In the genomic region with DNA sequence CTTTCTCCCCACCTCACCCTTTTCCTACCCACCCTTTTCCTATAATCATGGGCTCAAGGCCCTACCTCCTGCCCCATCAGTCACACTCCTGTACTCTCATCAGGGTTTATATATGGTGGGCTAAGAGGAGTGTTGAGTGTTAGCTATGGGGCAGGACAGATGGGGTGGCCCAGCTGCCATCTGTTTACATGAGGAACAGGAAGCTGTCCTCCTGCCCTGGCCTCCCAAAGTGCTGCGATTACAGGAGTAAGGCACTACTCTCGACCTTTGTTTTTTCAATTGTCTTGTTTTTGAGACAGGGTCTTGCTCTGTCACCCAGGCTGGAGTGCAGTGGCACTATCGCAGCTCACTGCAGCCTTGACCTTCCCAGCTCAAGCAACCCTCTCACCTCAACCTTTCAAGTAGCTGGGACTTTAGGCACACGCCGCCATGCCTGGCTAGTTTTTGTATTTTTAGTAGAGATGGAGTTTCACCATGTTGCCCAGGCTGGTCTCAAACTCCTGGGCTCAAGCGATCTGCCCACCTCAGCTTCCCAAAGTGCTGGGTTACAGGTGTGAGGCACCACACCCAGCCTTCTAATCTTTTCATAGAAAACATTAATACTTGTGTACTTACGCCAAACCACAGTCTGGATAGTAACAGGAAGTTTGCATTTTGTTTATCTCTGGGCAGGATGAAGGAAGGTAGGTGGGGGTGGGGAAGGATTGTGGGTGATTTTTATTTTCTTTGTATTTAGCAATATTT, we compare ENCODE assay signal across 12 cellular contexts. TPM values are rescaled to one million over a fixed set of nuclear protein-coding genes. Genes with fewer than 3 reads are reported as not detected.
DNase-seq lines count a peak whose midpoint lies in the region; ATAC-seq, FAIRE-seq and TF ChIP-seq lines count a peak whose summit lies in the region.
"Had no signal": no experiment of that assay in that cellular context is flagged by ENCODE, and none has a peak within 500 bp of the region (broad histone marks: within the 10 kb centered on the region; RNA-seq: fewer than 3 reads in every experiment).

No MANE protein-coding gene starts in this region.

- H2BK120ac ChIP-seq in mesendoderm (ENCODE audit: low read depth, low read length) = no peak overlapping the region

- no peak overlapping the region for H4K8ac ChIP-seq in mesendoderm (ENCODE audit: low read depth, low read length)

- H3K18ac ChIP-seq in mesendoderm (ENCODE audit: low read length) = no peak overlapping the region

- peak overlapping the region; percentile 85 for H3K27ac Mint-ChIP-seq in stimulated activated naive CD8-positive, alpha-beta T cell treated with anti-CD3 and anti-CD28 coated beads, Interleukin-15, Interleukin-2, amounts not matched to agents 100 ng/mL and 50 ng/mL, for 24 hours
- peak overlapping the region; percentile 100 for H3K27ac Mint-ChIP-seq in T-helper 17 cell

- no peak overlapping the region for H3K4ac ChIP-seq in mesendoderm (ENCODE audit: low read depth, low read length)

- no peak overlapping the region for H2AK5ac ChIP-seq in mesendoderm (ENCODE audit: low read length)

- no peak for FAIRE-seq in kidney (lab: Jason Lieb, UNC)

- no peak overlapping the region for H4K5ac ChIP-seq in mesendoderm (ENCODE audit: low read length)

- ATAC-seq in stimulated activated naive CD8-positive, alpha-beta T cell treated with anti-CD3 and anti-CD28 coated beads, Interleukin-15, Interleukin-2, amounts not matched to agents 100 U/mL and 50 U/mL, for 24 hours = no peak
- peak; percentile 7 for ATAC-seq in T-helper 17 cell

- H3K4me1 ChIP-seq in kidney (ENCODE audit: control insufficient read depth in 1 of 2, insufficient read depth in 1 of 2, low read depth in 1 of 2, low read length in 2 of 2) (peaks cover 6 to 32% of the 10 kb centered on the region in 2 donors), mesendoderm (ENCODE audit: control insufficient read depth, low read depth, low read length) (no peaks in the 10 kb centered on the region)

- no peak overlapping the region for H3K4me2 ChIP-seq in mesendoderm (ENCODE audit: low read length)

- H2BK5ac ChIP-seq in mesendoderm (ENCODE audit: low read length) = no peak overlapping the region

- H3K23ac ChIP-seq in mesendoderm (ENCODE audit: low read length) = no peak overlapping the region

- peaks cover 60% of the 10 kb centered on the region for H3K27me3 ChIP-seq in mesendoderm (ENCODE audit: insufficient read depth, low read length, poor library complexity)

- H3K4me3 Mint-ChIP-seq in stimulated activated naive CD8-positive, alpha-beta T cell treated with anti-CD3 and anti-CD28 coated beads, Interleukin-15, Interleukin-2, amounts not matched to agents 100 ng/mL and 50 ng/mL, for 24 hours = peak overlapping the region; percentile 90
- H3K4me3 Mint-ChIP-seq in T-helper 17 cell = peak overlapping the region; percentile 94

- no peaks in the 10 kb centered on the region for H3K36me3 Mint-ChIP-seq in stimulated activated naive CD8-positive, alpha-beta T cell treated with anti-CD3 and anti-CD28 coated beads, Interleukin-15, Interleukin-2, amounts not matched to agents 100 ng/mL and 50 ng/mL, for 24 hours (ENCODE audit: low read depth)
- no peaks in the 10 kb centered on the region for H3K36me3 Mint-ChIP-seq in T-helper 17 cell (ENCODE audit: low read depth)

- H2BK15ac ChIP-seq in mesendoderm (replicated peaks; ENCODE audit: low read depth) = no peak overlapping the region

- no peak overlapping the region for H3K56ac ChIP-seq in mesendoderm (ENCODE audit: low read length)

- H3K79me1 ChIP-seq in mesendoderm (ENCODE audit: low read length) = no peaks in the 10 kb centered on the region

- H3K27ac ChIP-seq in kidney (ENCODE audit: low read depth in 2 of 2, low read length in 2 of 2) (no peak overlapping the region), mesendoderm (ENCODE audit: low read depth, low read length) (no peak overlapping the region)

- H3K79me2 ChIP-seq in mesendoderm (ENCODE audit: control insufficient read depth, insufficient read depth, low read length) = no peaks in the 10 kb centered on the region

- TF ChIP-seq CTCF in kidney (IDR thresholded peaks at IDR 0.05; ENCODE audit: borderline replicate concordance, extremely low read depth, insufficient read depth) = no peak

- peaks cover 62% of the 10 kb centered on the region for H3K4me1 Mint-ChIP-seq in stimulated activated naive CD8-positive, alpha-beta T cell treated with anti-CD3 and anti-CD28 coated beads, Interleukin-15, Interleukin-2, amounts not matched to agents 100 ng/mL and 50 ng/mL, for 24 hours (ENCODE audit: low read depth)
- H3K4me1 Mint-ChIP-seq in T-helper 17 cell = peaks cover 49% of the 10 kb centered on the region

- no CpG with 5 or more reads among the region's 7 CpGs for WGBS in mesendoderm (ENCODE audit: extremely low coverage, insufficient coverage, low lambda C conversion rate)

- peaks cover 18% of the 10 kb centered on the region for H3K27me3 Mint-ChIP-seq in stimulated activated naive CD8-positive, alpha-beta T cell treated with anti-CD3 and anti-CD28 coated beads, Interleukin-15, Interleukin-2, amounts not matched to agents 100 ng/mL and 50 ng/mL, for 24 hours
- H3K27me3 Mint-ChIP-seq in T-helper 17 cell = no peaks in the 10 kb centered on the region

- no peak for DNase-seq in stimulated activated naive CD8-positive, alpha-beta T cell treated with anti-CD3 and anti-CD28 coated beads, Interleukin-15, Interleukin-2, amounts not matched to agents 100 U/mL and 50 U/mL, for 24 hours
- no peak for DNase-seq in T-helper 17 cell
- DNase-seq in kidney = peak; percentile 40
- DNase-seq in NCI-H1092 treated with DMSO at 0.1 percent for 48 hours (lab: John Stamatoyannopoulos, UW) = no peak
- no peak for DNase-seq in NCI-H128 (lab: John Stamatoyannopoulos, UW; ENCODE audit: unreplicated experiment)
- no peak for DNase-seq in mesendoderm
- no peak for DNase-seq in EL
- DNase-seq: C1 segment of cervical spinal cord, dermis blood vessel endothelial cell, head of caudate nucleus, KBM-7 had no signal

- intact Hi-C loops in kidney (cut with DNase I) = no loop called here

- H3K9me3 Mint-ChIP-seq in stimulated activated naive CD8-positive, alpha-beta T cell treated with anti-CD3 and anti-CD28 coated beads, Interleukin-15, Interleukin-2, amounts not matched to agents 100 ng/mL and 50 ng/mL, for 24 hours = no peaks in the 10 kb centered on the region

- no peak overlapping the region for H3K9ac ChIP-seq in kidney (ENCODE audit: low read length in 2 of 2)
- no peak overlapping the region for H3K9ac ChIP-seq in mesendoderm (ENCODE audit: low read length)

- H3K4me3 ChIP-seq in kidney (ENCODE audit: low read length in 2 of 2) = no peak overlapping the region
- no peak overlapping the region for H3K4me3 ChIP-seq in mesendoderm (ENCODE audit: low read length)

- H3K9me3 ChIP-seq in T-helper 17 cell (ENCODE audit: control insufficient read depth, low read length, poor library complexity, severe bottlenecking) = no peaks in the 10 kb centered on the region
- no peaks in the 10 kb centered on the region for H3K9me3 ChIP-seq in kidney (ENCODE audit: control insufficient read depth in 1 of 2, low read length in 2 of 2)

- H3K36me3 ChIP-seq in kidney (ENCODE audit: control insufficient read depth in 1 of 2, insufficient read depth in 2 of 2, low read length in 2 of 2) (no peaks in the 10 kb centered on the region), mesendoderm (ENCODE audit: control insufficient read depth, insufficient read depth, low read length) (no peaks in the 10 kb centered on the region)

RNA-seq across cellular contexts. Expression of a gene that starts 1.6 kb away (rescaled TPM):
- total RNA-seq in T-helper 17 cell = 100 to 1,000 TPM in 1 of 2 donors, 10 to 100 TPM in 1; 92.7 to 103 TPM
- total RNA-seq in kidney = 27.1 TPM
- polyA plus RNA-seq in kidney (ENCODE audit: insufficient read depth, low read depth, low replicate concordance) = 30.2 TPM
- polyA plus RNA-seq in mesendoderm (2013, experiment 1 of 2) = 0.15 TPM
- polyA plus RNA-seq in mesendoderm (2013, experiment 2 of 2) = 0.08 TPM

RNA-seq across cellular contexts. Expression of a gene that starts 1.7 kb away (rescaled TPM):
- total RNA-seq in T-helper 17 cell (10 to 100 TPM; 50.0 to 55.1 TPM), kidney (19.8 TPM)
- polyA plus RNA-seq in kidney (ENCODE audit: insufficient read depth, low read depth, low replicate concordance) = 9.5 TPM
- polyA plus RNA-seq in mesendoderm (2013, experiment 1 of 2) = 0.08 TPM
- 0.06 TPM for polyA plus RNA-seq in mesendoderm (2013, experiment 2 of 2)

RNA-seq across cellular contexts. Expression of a gene that starts 6.5 kb away (rescaled TPM):
- 10 to 100 TPM; 54.5 to 80.9 TPM for total RNA-seq in T-helper 17 cell
- 37.9 TPM for total RNA-seq in kidney
- 26.7 TPM for polyA plus RNA-seq in kidney (ENCODE audit: insufficient read depth, low read depth, low replicate concordance)
- not detected for polyA plus RNA-seq in mesendoderm (2013, experiment 1 of 2)
- not detected for polyA plus RNA-seq in mesendoderm (2013, experiment 2 of 2)

RNA-seq across cellular contexts. Expression of a gene that starts 7.3 kb away (rescaled TPM):
- total RNA-seq in T-helper 17 cell (1 to 10 TPM; 7.0 to 8.1 TPM), kidney (16.7 TPM)
- 12.1 TPM for polyA plus RNA-seq in kidney (ENCODE audit: insufficient read depth, low read depth, low replicate concordance)
- polyA plus RNA-seq in mesendoderm (2013, experiment 1 of 2) = 2.2 TPM
- polyA plus RNA-seq in mesendoderm (2013, experiment 2 of 2) = 2.0 TPM

RNA-seq across cellular contexts. Expression of a gene that starts 12.3 kb away (rescaled TPM):
- total RNA-seq in T-helper 17 cell (1 to 10 TPM; 4.3 to 5.5 TPM), kidney (36.4 TPM)
- 35.3 TPM for polyA plus RNA-seq in kidney (ENCODE audit: insufficient read depth, low read depth, low replicate concordance)
- 1.3 TPM for polyA plus RNA-seq in mesendoderm (2013, experiment 1 of 2)
- 1.1 TPM for polyA plus RNA-seq in mesendoderm (2013, experiment 2 of 2)
